8 cellular contexts compared by ENCODE assay signal in genomic region chr19:35648017-35648961, GRCh38. TPM values are rescaled to one million over a fixed set of nuclear protein-coding genes. Genes with fewer than 3 reads are reported as not detected.
DNase-seq lines count a peak whose midpoint lies in the region; ATAC-seq and TF ChIP-seq lines count a peak whose summit lies in the region.

Gene COX6B1, plus strand, starts transcription at chr19:35648323. Its CDS starts 2,921 bp downstream, at chr19:35651244.

- intact Hi-C loops in adrenal gland (cut with DNase I) (no loop called here), heart left ventricle (cut with DNase I) (loop anchor here in 1 of 10 donors (5.0 kb wide), 1 partner anchor 99 kb away; the partner anchor contains the start of genes LIN37, PSENEN and U2AF1L4), posterior cingulate gyrus (cut with DNase I) (no loop called here)

- H3K4me1 ChIP-seq in adrenal gland (replicated peaks in 1 of 2): peaks cover 14 to 31% of the 10 kb centered on the region in 2 donors
- H3K4me1 ChIP-seq in heart left ventricle: peaks cover 0 to 55% (median 32%) of the 10 kb centered on the region in 12 donors
- H3K4me1 ChIP-seq in upper lobe of left lung: peaks cover 30 to 41% (median 34%) of the 10 kb centered on the region in 4 donors

- TF ChIP-seq CTCF in GM12875 (IDR thresholded peaks at IDR 0.05; ENCODE audit: borderline replicate concordance, insufficient read depth, low read depth, low read length): no peak
- no peak for TF ChIP-seq CTCF in adrenal gland (IDR thresholded peaks at IDR 0.05)
- TF ChIP-seq CTCF in heart left ventricle (IDR thresholded peaks at IDR 0.05): no peak
- TF ChIP-seq CTCF in upper lobe of left lung (IDR thresholded peaks at IDR 0.05): peak in 2 of 6 experiments; percentile 3 to 6

- H3K36me3 ChIP-seq in adrenal gland (replicated peaks in 1 of 2): peaks cover 0 to 21% of the 10 kb centered on the region in 2 donors
- H3K36me3 ChIP-seq in heart left ventricle: peaks cover 0 to 36% (median 23%) of the 10 kb centered on the region in 9 donors
- peaks cover 8 to 24% (median 13%) of the 10 kb centered on the region in 4 donors for H3K36me3 ChIP-seq in upper lobe of left lung

- peak within 1 kb of the TSS; percentile 40 to 86 (median 79) for H3K27ac ChIP-seq in adrenal gland
- H3K27ac ChIP-seq in heart left ventricle: peak within 1 kb of the TSS; percentile 84 to 98 (median 94)
- peak within 1 kb of the TSS; percentile 80 to 86 (median 84) for H3K27ac ChIP-seq in upper lobe of left lung

- TF ChIP-seq EP300 in upper lobe of left lung (IDR thresholded peaks at IDR 0.05): no peak

- H3K4me3 ChIP-seq in GM12875 (ENCODE audit: low read depth, low read length): peak within 1 kb of the TSS; percentile 88
- H3K4me3 ChIP-seq in adrenal gland: peak within 1 kb of the TSS; percentile 56 to 87 (median 64)
- peak within 1 kb of the TSS; percentile 66 to 96 (median 79) for H3K4me3 ChIP-seq in heart left ventricle
- H3K4me3 ChIP-seq in upper lobe of left lung: peak within 1 kb of the TSS; percentile 68 to 89 (median 78)

- H3K9me3 ChIP-seq in adrenal gland (replicated peaks in 1 of 3): no peaks in the 10 kb centered on the region
- H3K9me3 ChIP-seq in heart left ventricle: no peaks in the 10 kb centered on the region
- H3K9me3 ChIP-seq in upper lobe of left lung: no peaks in the 10 kb centered on the region

- 0 to 1% (median 0%) methylated on average over 32 to 46 of the region's 46 CpGs for WGBS in adrenal gland, 4 donors
- WGBS in heart left ventricle, 4 donors: 0 to 1% (median 1%) methylated on average over 40 to 46 of the region's 46 CpGs
- 1 to 2% methylated on average over 29 to 39 of the region's 46 CpGs for WGBS in upper lobe of left lung, 2 donors

- peak; percentile 59 for ATAC-seq in HG02852 (IDR thresholded peaks at IDR 0.05; ENCODE audit: unreplicated experiment)
- peak; percentile 78 to 88 (median 84) for ATAC-seq in heart left ventricle
- peak; percentile 85 to 90 for ATAC-seq in upper lobe of left lung (ENCODE audit: low FRiP score in 2 of 2)

- peak in 1 of 2 donors; percentile 81 for TF ChIP-seq POLR2A in adrenal gland (IDR thresholded peaks at IDR 0.05)
- TF ChIP-seq POLR2A in heart left ventricle (IDR thresholded peaks at IDR 0.05): peak in 1 of 2 donors; percentile 80
- TF ChIP-seq POLR2A in upper lobe of left lung (IDR thresholded peaks at IDR 0.05): peak in 3 of 4 donors; percentile 55 to 79 (median 66)

- peak; percentile 98 for DNase-seq in NCI-H146 (lab: John Stamatoyannopoulos, UW)
- peak; percentile 83 to 98 (median 91) for DNase-seq in T-helper 1 cell
- DNase-seq in adrenal gland: peak; percentile 90 to 98 (median 96)
- peak; percentile 92 to 97 (median 95) for DNase-seq in heart left ventricle
- peak; percentile 92 to 99 (median 96) for DNase-seq in posterior cingulate gyrus
- peak; percentile 93 to 97 for DNase-seq in upper lobe of left lung

- no peaks in the 10 kb centered on the region for H3K27me3 ChIP-seq in adrenal gland
- no peaks in the 10 kb centered on the region for H3K27me3 ChIP-seq in heart left ventricle
- no peaks in the 10 kb centered on the region for H3K27me3 ChIP-seq in upper lobe of left lung

RNA-seq across cellular contexts. Expression of gene COX6B1, which starts in this region (rescaled TPM):
- total RNA-seq in adrenal gland: 100 to 1,000 TPM; 289 to 694 (median 436) TPM
- polyA plus RNA-seq in adrenal gland: 1,000 to 10,000 TPM in 2 of 3 donors, 100 to 1,000 TPM in 1; 626 to 1,985 (median 1,187) TPM
- total RNA-seq in heart left ventricle: 1,000 to 10,000 TPM in 8 of 9 donors, 100 to 1,000 TPM in 1; 944 to 3,219 (median 1,334) TPM
- 1,000 to 10,000 TPM; 1,378 to 4,659 TPM for polyA plus RNA-seq in heart left ventricle
- total RNA-seq in upper lobe of left lung: 100 to 1,000 TPM in 5 of 6 donors, 10 to 100 TPM in 1; 90.1 to 290 (median 235) TPM

Comparison
In these comparisons a context has a peak if more than half of its experiments do, and no peak if none do; other contexts are left out.
1. Peak in every context shown above with its lines: DNase-seq, ATAC-seq, H3K4me3 ChIP-seq and H3K27ac ChIP-seq.